Comparison of ENCODE assay signal across 14 cellular contexts in the genomic region with DNA sequence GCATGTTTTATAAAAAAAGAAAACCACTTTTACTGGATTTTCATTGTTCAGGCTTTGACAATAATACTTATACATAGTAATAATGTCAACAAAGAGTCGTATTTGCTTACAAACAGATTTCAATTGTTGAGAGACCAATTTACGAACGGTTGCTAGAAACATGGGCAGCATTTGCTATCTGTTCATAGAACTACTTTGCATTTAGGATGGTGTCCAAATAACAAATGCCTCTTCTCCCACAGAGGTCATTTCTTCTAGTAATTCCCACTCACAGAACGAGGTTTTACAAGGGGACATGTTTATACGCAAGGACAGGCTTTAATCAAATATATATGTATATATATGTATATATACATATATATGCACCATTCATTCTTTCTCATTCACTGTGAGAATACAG.
"Had no signal": no experiment of that assay in that cellular context is flagged by ENCODE, and none has a peak within 500 bp of the region (broad histone marks: within the 10 kb centered on the region; RNA-seq: fewer than 3 reads in every experiment).

No MANE protein-coding gene starts in this region.

- H3K4me1 ChIP-seq: foreskin keratinocyte had no signal

- H3K4me1 Mint-ChIP-seq: activated naive CD8-positive, alpha-beta T cell treated with anti-CD3 and anti-CD28 coated beads, Interleukin-2, amount 10 ng/mL, durations not matched to agents 7 days and 5 days; immature natural killer cell; stimulated activated memory B cell treated with anti-CD40 and anti-IgM and Interleukin-4, amounts not matched to agents 10 μg/mL and 1 μg/mL and 100 μg/mL, for 72 hours had no signal

- ATAC-seq: foreskin keratinocyte; naive thymus-derived CD4-positive, alpha-beta T cell; stimulated activated memory B cell treated with anti-CD40 and anti-IgM and Interleukin-4, amounts not matched to agents 10 μg/mL and 1 μg/mL and 100 μg/mL, for 72 hours had no signal

- H3K9me3 Mint-ChIP-seq: activated naive CD8-positive, alpha-beta T cell treated with anti-CD3 and anti-CD28 coated beads, Interleukin-2, amount 10 ng/mL, durations not matched to agents 7 days and 5 days; immature natural killer cell; stimulated activated memory B cell treated with anti-CD40 and anti-IgM and Interleukin-4, amounts not matched to agents 10 μg/mL and 1 μg/mL and 100 μg/mL, for 72 hours had no signal

- H3K9me3 ChIP-seq: neutrophil had no signal

- DNase-seq: activated CD4-positive, alpha-beta T cell treated with anti-CD3 and anti-CD28 coated beads, Interleukin-2, amount 50 U/mL, for 1 hour; activated CD8-positive, alpha-beta memory T cell treated with anti-CD3 and anti-CD28 coated beads for 24 hours; activated naive CD8-positive, alpha-beta T cell treated with anti-CD3 and anti-CD28 coated beads, Interleukin-2, amount 10 ng/mL, durations not matched to agents 7 days and 5 days; brain microvascular endothelial cell; cerebellar nuclear complex; effector memory CD4-positive, alpha-beta T cell; foreskin keratinocyte; glutamatergic neuron; immature natural killer cell; naive thymus-derived CD4-positive, alpha-beta T cell; retina; stimulated activated CD4-positive, alpha-beta T cell treated with anti-CD3 and anti-CD28 coated beads, Interleukin-2, amount 100 ng/mL, for 48 hours had no signal

- H3K4me3 Mint-ChIP-seq: activated naive CD8-positive, alpha-beta T cell treated with anti-CD3 and anti-CD28 coated beads, Interleukin-2, amount 10 ng/mL, durations not matched to agents 7 days and 5 days; immature natural killer cell; naive thymus-derived CD4-positive, alpha-beta T cell; stimulated activated memory B cell treated with anti-CD40 and anti-IgM and Interleukin-4, amounts not matched to agents 10 μg/mL and 1 μg/mL and 100 μg/mL, for 72 hours had no signal

- H3K36me3 Mint-ChIP-seq: activated naive CD8-positive, alpha-beta T cell treated with anti-CD3 and anti-CD28 coated beads, Interleukin-2, amount 10 ng/mL, durations not matched to agents 7 days and 5 days; immature natural killer cell; stimulated activated memory B cell treated with anti-CD40 and anti-IgM and Interleukin-4, amounts not matched to agents 10 μg/mL and 1 μg/mL and 100 μg/mL, for 72 hours had no signal

- H3K36me3 ChIP-seq: brain microvascular endothelial cell, neutrophil had no signal

- H3K27ac ChIP-seq: brain microvascular endothelial cell, foreskin keratinocyte, neutrophil had no signal

- H3K27ac Mint-ChIP-seq: activated naive CD8-positive, alpha-beta T cell treated with anti-CD3 and anti-CD28 coated beads, Interleukin-2, amount 10 ng/mL, durations not matched to agents 7 days and 5 days; immature natural killer cell; naive thymus-derived CD4-positive, alpha-beta T cell; stimulated activated memory B cell treated with anti-CD40 and anti-IgM and Interleukin-4, amounts not matched to agents 10 μg/mL and 1 μg/mL and 100 μg/mL, for 72 hours had no signal
